ENCODE assay signal across 1 cellular context in the genomic region with DNA sequence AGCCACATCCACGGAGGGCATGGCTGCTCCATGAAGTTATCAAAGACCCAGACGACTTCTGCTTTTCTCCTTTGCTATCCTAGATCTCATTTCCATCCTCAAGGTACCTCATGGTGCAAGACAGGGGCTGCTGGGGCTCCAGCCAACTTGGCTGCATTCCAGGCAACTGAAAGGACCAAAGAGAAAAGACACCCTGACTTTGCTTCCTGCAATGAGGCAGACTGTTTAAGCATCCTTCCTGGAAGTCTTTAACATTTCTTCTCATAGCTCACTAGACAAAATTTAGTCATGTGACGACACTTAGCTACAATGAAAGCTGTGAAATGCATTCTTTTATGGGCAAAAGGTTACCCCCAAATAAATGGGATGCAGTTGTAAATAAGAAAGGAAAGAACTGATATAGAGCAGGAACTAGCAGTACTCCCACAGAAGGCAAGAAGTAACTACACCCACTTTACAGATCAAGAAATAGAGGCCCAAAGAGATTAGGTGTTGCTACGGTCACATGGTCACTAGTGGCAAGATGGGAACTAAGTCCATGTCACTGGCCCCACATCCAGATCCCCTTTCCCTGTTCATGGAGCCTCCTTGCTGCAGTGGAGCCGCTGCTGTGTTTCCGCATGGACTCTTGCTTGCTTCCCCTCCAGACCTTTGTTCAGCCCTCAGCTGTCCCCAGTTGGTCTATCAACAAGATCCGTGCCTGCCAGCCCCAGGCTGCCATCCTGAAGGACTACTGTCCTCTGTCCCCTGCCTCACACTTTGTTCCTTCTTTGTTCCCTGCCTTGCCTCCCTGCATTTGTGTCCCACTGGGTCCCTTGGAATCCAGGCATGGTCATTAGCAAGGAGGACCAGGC.
TF ChIP-seq lines count a peak whose summit lies in the region.

No MANE protein-coding gene starts in this region.

TF ChIP-seq in WTC11, 78 proteins besides CTCF, POLR2A, EP300 and RAD21 (continued from another document):
- TF ChIP-seq, protein P1, sequence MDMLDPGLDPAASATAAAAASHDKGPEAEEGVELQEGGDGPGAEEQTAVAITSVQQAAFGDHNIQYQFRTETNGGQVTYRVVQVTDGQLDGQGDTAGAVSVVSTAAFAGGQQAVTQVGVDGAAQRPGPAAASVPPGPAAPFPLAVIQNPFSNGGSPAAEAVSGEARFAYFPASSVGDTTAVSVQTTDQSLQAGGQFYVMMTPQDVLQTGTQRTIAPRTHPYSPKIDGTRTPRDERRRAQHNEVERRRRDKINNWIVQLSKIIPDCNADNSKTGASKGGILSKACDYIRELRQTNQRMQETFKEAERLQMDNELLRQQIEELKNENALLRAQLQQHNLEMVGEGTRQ (CRISPR knock-in tag; IDR thresholded peaks at IDR 0.05) = no peak
- TF ChIP-seq, protein P2, sequence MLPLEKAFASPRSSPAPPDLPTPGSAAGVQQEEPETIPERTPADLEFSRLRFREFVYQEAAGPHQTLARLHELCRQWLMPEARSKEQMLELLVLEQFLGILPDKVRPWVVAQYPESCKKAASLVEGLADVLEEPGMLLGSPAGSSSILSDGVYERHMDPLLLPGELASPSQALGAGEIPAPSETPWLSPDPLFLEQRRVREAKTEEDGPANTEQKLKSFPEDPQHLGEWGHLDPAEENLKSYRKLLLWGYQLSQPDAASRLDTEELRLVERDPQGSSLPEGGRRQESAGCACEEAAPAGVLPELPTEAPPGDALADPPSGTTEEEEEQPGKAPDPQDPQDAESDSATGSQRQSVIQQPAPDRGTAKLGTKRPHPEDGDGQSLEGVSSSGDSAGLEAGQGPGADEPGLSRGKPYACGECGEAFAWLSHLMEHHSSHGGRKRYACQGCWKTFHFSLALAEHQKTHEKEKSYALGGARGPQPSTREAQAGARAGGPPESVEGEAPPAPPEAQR (CRISPR knock-in tag; IDR thresholded peaks at IDR 0.05) = no peak
- TF ChIP-seq RORB (CRISPR knock-in tag; IDR thresholded peaks at IDR 0.05) (no peak), GABPB1 (CRISPR knock-in tag; IDR thresholded peaks at IDR 0.05) (no peak), ELF4 (CRISPR knock-in tag; IDR thresholded peaks at IDR 0.05; ENCODE audit: low read depth) (no peak), ZNF138 (CRISPR knock-in tag; conservative IDR thresholded peaks at IDR 0.05) (no peak), ZNF219 (CRISPR knock-in tag; IDR thresholded peaks at IDR 0.05; ENCODE audit: borderline replicate concordance) (no peak)
- TF ChIP-seq, protein P3, sequence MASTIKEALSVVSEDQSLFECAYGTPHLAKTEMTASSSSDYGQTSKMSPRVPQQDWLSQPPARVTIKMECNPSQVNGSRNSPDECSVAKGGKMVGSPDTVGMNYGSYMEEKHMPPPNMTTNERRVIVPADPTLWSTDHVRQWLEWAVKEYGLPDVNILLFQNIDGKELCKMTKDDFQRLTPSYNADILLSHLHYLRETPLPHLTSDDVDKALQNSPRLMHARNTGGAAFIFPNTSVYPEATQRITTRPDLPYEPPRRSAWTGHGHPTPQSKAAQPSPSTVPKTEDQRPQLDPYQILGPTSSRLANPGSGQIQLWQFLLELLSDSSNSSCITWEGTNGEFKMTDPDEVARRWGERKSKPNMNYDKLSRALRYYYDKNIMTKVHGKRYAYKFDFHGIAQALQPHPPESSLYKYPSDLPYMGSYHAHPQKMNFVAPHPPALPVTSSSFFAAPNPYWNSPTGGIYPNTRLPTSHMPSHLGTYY (CRISPR knock-in tag; IDR thresholded peaks at IDR 0.05) = no peak
TF ChIP-seq in WTC11: peak in this region for 0.
